Comparison of ENCODE assay signal across 9 cellular contexts in genomic region chr15:96330064-96330449, GRCh38. TPM values are rescaled to one million over a fixed set of nuclear protein-coding genes. Genes with fewer than 3 reads are reported as not detected.
DNase-seq lines count a peak whose midpoint lies in the region; ATAC-seq and TF ChIP-seq lines count a peak whose summit lies in the region.
"Had no signal": no experiment of that assay in that cellular context is flagged by ENCODE, and none has a peak within 500 bp of the region (broad histone marks: within the 10 kb centered on the region; RNA-seq: fewer than 3 reads in every experiment).

No MANE protein-coding gene starts in this region.

- H3K9me3 Mint-ChIP-seq in MCF 10A (ENCODE audit: unreplicated experiment): no peaks in the 10 kb centered on the region

- H3K9ac ChIP-seq in ES-I3 (ENCODE audit: low read depth, low read length) (peak overlapping the region; percentile 34; the same call in 1 of the 2 replicates), stomach smooth muscle (ENCODE audit: low read length in 2 of 2) (peak overlapping the region; percentile 78 to 79)

- H3K27me3 Mint-ChIP-seq in MCF 10A (ENCODE audit: insufficient read depth, unreplicated experiment): no peaks in the 10 kb centered on the region

- H3K4me1 Mint-ChIP-seq in MCF 10A (ENCODE audit: insufficient read depth, unreplicated experiment): peaks cover 21% of the 10 kb centered on the region

- POLR2A ChIA-PET in MCF 10A (lab: Yijun Ruan, JAX): interaction anchor here (0.7 to 7.6 kb wide), 8 partner anchors 9 to 1656 kb away, joined by 3 to 156 read pairs (median 3); no protein-coding TSS in a partner anchor

- H3K27ac Mint-ChIP-seq in MCF 10A (ENCODE audit: low read depth, unreplicated experiment): peak overlapping the region; percentile 98

- H3K4me3 ChIP-seq in stomach smooth muscle (ENCODE audit: low read length in 2 of 2): peak overlapping the region; percentile 94 to 97

- H3K9me3 ChIP-seq in ES-I3 (ENCODE audit: control insufficient read depth, insufficient read depth, low read length): no peaks in the 10 kb centered on the region
- H3K9me3 ChIP-seq in stomach smooth muscle (ENCODE audit: control insufficient read depth in 2 of 2, low read length in 2 of 2): no peaks in the 10 kb centered on the region

- peak overlapping the region; percentile 98 for H3K27ac ChIP-seq in stomach smooth muscle (ENCODE audit: low read length)

- H3K36me3 ChIP-seq in ES-I3 (ENCODE audit: insufficient read depth, low read length): no peaks in the 10 kb centered on the region
- peaks cover 11 to 22% of the 10 kb centered on the region in 2 donors for H3K36me3 ChIP-seq in stomach smooth muscle (ENCODE audit: control insufficient read depth in 2 of 2, insufficient read depth in 2 of 2, low read length in 2 of 2)

- TF ChIP-seq CTCF in MCF 10A (IDR thresholded peaks at IDR 0.05; ENCODE audit: unreplicated experiment): no peak

- peaks cover 13% of the 10 kb centered on the region for H3K36me3 Mint-ChIP-seq in MCF 10A (ENCODE audit: insufficient read depth, unreplicated experiment)

- CTCF ChIA-PET in MCF 10A (lab: Yijun Ruan, JAX): interaction anchor here (0.6 to 0.9 kb wide), 4 partner anchors 26 to 530 kb away, joined by 3 read pairs; no protein-coding TSS in a partner anchor

- no peaks in the 10 kb centered on the region for H3K27me3 ChIP-seq in stomach smooth muscle (ENCODE audit: control insufficient read depth in 1 of 2, insufficient read depth in 2 of 2, low read length in 2 of 2)

- ATAC-seq in GM21786 (IDR thresholded peaks at IDR 0.05; ENCODE audit: unreplicated experiment) (peak; percentile 23), left colon (peak; percentile 20), HG02840 (IDR thresholded peaks at IDR 0.05; ENCODE audit: low FRiP score, unreplicated experiment) (no peak)

- no TSS peak for BruUV-seq in MCF 10A (replicated peaks; lab: Mats Ljungman, UMichigan)

- H3K4me1 ChIP-seq in ES-I3 (ENCODE audit: insufficient read depth, low read length): peaks cover 16% of the 10 kb centered on the region
- peaks cover 5% of the 10 kb centered on the region for H3K4me1 ChIP-seq in stomach smooth muscle (ENCODE audit: control insufficient read depth, insufficient read depth, low read length)

- intact Hi-C loops in MCF 10A (cut with micrococcal nuclease): no loop called here
- intact Hi-C loops in left colon (cut with DNase I, micrococcal nuclease): no loop called here

- DNase-seq in NCI-H226 (peak; percentile 87), MCF 10A (ENCODE audit: unreplicated experiment) (peak; percentile 68), left colon (peak; percentile 71 to 74), D341Med (ENCODE audit: low spot score) (no peak)

- H3K4me3 Mint-ChIP-seq in MCF 10A (ENCODE audit: unreplicated experiment): peak overlapping the region; percentile 84

RNA-seq across cellular contexts. Expression of gene NR2F2, which starts 0.4 kb away (rescaled TPM):
- total RNA-seq in MCF 10A (2022) (9.6 and 10.9 TPM in 2 replicates), left colon (10 to 100 TPM; 24.9 to 35.3 TPM)
- total RNA-seq: activated CD8-positive, alpha-beta memory T cell treated with anti-CD3 and anti-CD28 coated beads for 36 hours had no signal
